Comparison of ENCODE assay signal across 8 cellular contexts in genomic region chr20:63134711-63135361, GRCh38.
DNase-seq lines count a peak whose midpoint lies in the region; ATAC-seq and TF ChIP-seq lines count a peak whose summit lies in the region.
"Not testable (repeated sequence)": the region's sequence is repeated elsewhere in the genome, so short reads cannot be mapped to it uniquely, and the experiment has no call there.

No MANE protein-coding gene starts in this region.

- H3K4me1 ChIP-seq in Panc1 (ENCODE audit: control insufficient read depth, insufficient read depth, low read length); right cardiac atrium (ENCODE audit: control insufficient read depth, insufficient read depth, low read length); spleen; aorta (ENCODE audit: control insufficient read depth in 1 of 2, insufficient read depth in 2 of 2, low read length in 2 of 2): not testable (repeated sequence)

- 71% methylated on average over 8 of the region's 29 CpGs for WGBS in right cardiac atrium
- WGBS in spleen, 5 donors, result 86 to 95% (median 90%) methylated on average over 7 to 16 of the region's 29 CpGs; no CpG with 5 or more reads in 1 of the 5 donors
- WGBS in aorta, 2 donors, result 88 to 89% methylated on average over 7 to 11 of the region's 29 CpGs

- H3K4me1 Mint-ChIP-seq in chondrocyte (ENCODE audit: low read depth), result not testable (repeated sequence)

- not testable (repeated sequence) for H3K9me3 ChIP-seq in Panc1 (ENCODE audit: control insufficient read depth, insufficient read depth, low read depth, low read length); right cardiac atrium (ENCODE audit: control insufficient read depth, low read length); spleen; aorta (ENCODE audit: control insufficient read depth, low read length)

- CTCF ChIA-PET in Panc1 (lab: Charles Lee), result not testable (repeated sequence)

- TF ChIP-seq CTCF in GM12865 (IDR thresholded peaks at IDR 0.05; ENCODE audit: insufficient read depth, low read depth, low read length, missing control alignments); Panc1 (IDR thresholded peaks at IDR 0.05); chondrocyte (IDR thresholded peaks at IDR 0.05); spleen (IDR thresholded peaks at IDR 0.05 in 8 of 11, conservative IDR thresholded peaks at IDR 0.05 in 3 of 11): not testable (repeated sequence)

- H3K4me3 ChIP-seq in GM12865 (ENCODE audit: low read depth, low read length); Panc1 (ENCODE audit: low read depth in 2 of 2, low read length in 2 of 2); right cardiac atrium (ENCODE audit: low read length); spleen; aorta (ENCODE audit: low read length in 2 of 2): not testable (repeated sequence)

- peak; percentile 47; the same call in 1 of the 2 replicates for ATAC-seq in Panc1
- ATAC-seq in right cardiac atrium; aorta (ENCODE audit: low FRiP score): not testable (repeated sequence)

- not testable (repeated sequence) for H3K27ac ChIP-seq in Panc1 (ENCODE audit: low read length); right cardiac atrium (ENCODE audit: low read length); spleen; aorta (ENCODE audit: low read depth in 1 of 2, low read length in 2 of 2)

- POLR2A ChIA-PET in Panc1 (lab: Charles Lee), result not testable (repeated sequence)

- not testable (repeated sequence) for H3K36me3 Mint-ChIP-seq in chondrocyte (ENCODE audit: low read depth)

- BruUV-seq in Panc1 (replicated peaks; lab: Mats Ljungman, UMichigan), result not testable (repeated sequence)

- H3K4me3 Mint-ChIP-seq in chondrocyte (ENCODE audit: unreplicated experiment), result not testable (repeated sequence)

- H3K36me3 ChIP-seq in Panc1 (ENCODE audit: control insufficient read depth, insufficient read depth, low read length); spleen; aorta (ENCODE audit: control insufficient read depth in 1 of 2, insufficient read depth in 2 of 2, low read length in 1 of 2): not testable (repeated sequence)

- H3K9me3 Mint-ChIP-seq in chondrocyte (ENCODE audit: low read depth), result not testable (repeated sequence)

- not testable (repeated sequence) for TF ChIP-seq POLR2A in spleen (IDR thresholded peaks at IDR 0.05)

- not testable (repeated sequence) for H3K27ac Mint-ChIP-seq in chondrocyte (ENCODE audit: unreplicated experiment)

- DNase-seq in GM12865 (ENCODE audit: low read depth) (peak; percentile 21), chondrocyte (ENCODE audit: low spot score) (peak; percentile 30), right cardiac atrium (peak in 2 of 3 donors; percentile 5 to 44), spleen (peak; percentile 30), aorta (peak; percentile 25 to 26)
- not testable (repeated sequence) for DNase-seq in Panc1 (ENCODE audit: low read depth, low spot score)
- DNase-seq in activated CD4-positive, alpha-beta T cell treated with anti-CD3 and anti-CD28 coated beads for 48 hours, result peak; percentile 21
- DNase-seq in activated T-cell treated with anti-CD3 and anti-CD28 coated beads, Interleukin-2, amount 50 U/mL, for 48 hours, result peak; percentile 28 to 45

- intact Hi-C loops in Panc1 (cut with micrococcal nuclease; ENCODE audit: unreplicated experiment); right cardiac atrium (cut with DNase I); spleen (cut with DNase I; ENCODE audit: low total_unique reads); aorta (cut with DNase I): not testable (repeated sequence)

- not testable (repeated sequence) for H3K27me3 ChIP-seq in Panc1 (ENCODE audit: control insufficient read depth, insufficient read depth, low read length); right cardiac atrium (ENCODE audit: control insufficient read depth, insufficient read depth); aorta (ENCODE audit: control insufficient read depth in 1 of 2, insufficient read depth in 2 of 2, low read length in 1 of 2)
- peaks cover 0 to 54% (median 11%) of the 10 kb centered on the region in 7 donors for H3K27me3 ChIP-seq in spleen (replicated peaks in 1 of 7)

- H3K27me3 Mint-ChIP-seq in chondrocyte (ENCODE audit: low read depth), result peaks cover 38% of the 10 kb centered on the region

- in situ Hi-C loops in Panc1 (cut with HindIII; ENCODE audit: low pct_unique_long_range_greater_than_20kb, low sequenced_read_pairs), result not testable (repeated sequence)
